9 cellular contexts compared by ENCODE assay signal in the genomic region with DNA sequence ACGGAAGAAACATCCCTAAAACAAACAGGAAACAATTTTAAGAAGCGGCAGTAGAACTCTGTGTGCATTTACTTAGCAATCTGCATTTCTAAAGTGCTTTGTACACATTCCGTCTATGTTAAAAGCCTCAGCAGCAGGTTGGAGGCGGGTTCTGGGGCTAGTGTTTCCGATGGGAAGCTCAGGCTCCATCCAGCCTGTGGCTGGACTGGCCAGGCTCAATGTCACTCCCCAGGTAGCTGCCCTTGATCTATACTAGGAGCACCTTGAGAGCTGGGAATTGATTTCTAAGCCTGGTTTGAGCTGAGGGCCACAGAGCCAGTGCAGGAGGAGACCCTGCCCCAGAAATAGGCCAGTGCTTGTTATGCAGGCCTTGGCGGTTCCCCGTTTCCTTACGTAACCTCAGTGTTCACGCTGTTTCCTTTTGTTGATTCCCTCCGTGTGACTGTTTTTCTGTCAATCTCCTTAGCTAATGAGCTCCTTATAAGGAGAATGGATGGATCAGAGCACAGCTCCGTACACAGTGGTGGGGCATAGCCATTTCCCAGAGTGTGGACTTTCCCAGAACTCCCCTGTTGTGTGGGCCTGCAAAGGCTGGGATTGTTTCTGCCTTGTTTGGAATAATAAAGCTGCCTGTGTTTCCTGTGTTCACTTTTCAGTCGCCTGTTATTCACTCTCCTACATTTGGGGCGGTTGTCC. TPM values are rescaled to one million over a fixed set of nuclear protein-coding genes. Genes with fewer than 3 reads are reported as not detected.
A peak's percentile ranks its signal among the peaks of the same experiment; 100 is the strongest.
DNase-seq lines count a peak whose midpoint lies in the region; ATAC-seq, FAIRE-seq and TF ChIP-seq lines count a peak whose summit lies in the region.
"Had no signal": no experiment of that assay in that cellular context is flagged by ENCODE, and none has a peak within 500 bp of the region (broad histone marks: within the 10 kb centered on the region; RNA-seq: fewer than 3 reads in every experiment).

No MANE protein-coding gene starts in this region.

- intact Hi-C loops in natural killer cell (cut with micrococcal nuclease): no loop called here

- peak overlapping the region; percentile 68 for H2AFZ ChIP-seq in astrocyte (ENCODE audit: low read depth, low read length)

- peak overlapping the region; percentile 63 for H3K4me2 ChIP-seq in astrocyte (ENCODE audit: low read length)

- peaks cover 4 to 7% of the 10 kb centered on the region in 2 donors for H3K4me1 Mint-ChIP-seq in natural killer cell treated with Interleukin-12 subunit alpha and Interleukin-12 subunit beta and Interleukin-15 and Interleukin-18, amount 100 ng/mL, for 72 hours (ENCODE audit: low read depth in 2 of 2)
- peaks cover 10% of the 10 kb centered on the region in 2 donors for H3K4me1 Mint-ChIP-seq in natural killer cell
- H3K4me1 Mint-ChIP-seq in astrocyte (ENCODE audit: low read depth, unreplicated experiment): peaks cover 25% of the 10 kb centered on the region

- H3K27me3 ChIP-seq in astrocyte (ENCODE audit: insufficient read depth, low read length) (no peaks in the 10 kb centered on the region), upper lobe of left lung (no peaks in the 10 kb centered on the region)

- H3K27ac Mint-ChIP-seq in natural killer cell treated with Interleukin-12 subunit alpha and Interleukin-12 subunit beta and Interleukin-15 and Interleukin-18, amount 100 ng/mL, for 72 hours: peak overlapping the region in 1 of 2 donors; percentile 53
- peak overlapping the region in 1 of 2 donors; percentile 45 for H3K27ac Mint-ChIP-seq in natural killer cell
- peak overlapping the region; percentile 91 for H3K27ac Mint-ChIP-seq in astrocyte (ENCODE audit: unreplicated experiment)
- H3K27ac Mint-ChIP-seq: T-helper 1 cell treated with Interleukin-12 subunit alpha and Interleukin-12 subunit beta and Interleukin-4 antibody, amounts not matched to agents 30 μg/mL and 1 μg/mL, for 36 hours had no signal

- H3K9me3 ChIP-seq in astrocyte (ENCODE audit: insufficient read depth, low read depth, low read length) (no peaks in the 10 kb centered on the region), upper lobe of left lung (no peaks in the 10 kb centered on the region)

- H3K9ac ChIP-seq in astrocyte (ENCODE audit: low read length): peak overlapping the region; percentile 60

- no peak for FAIRE-seq in astrocyte (lab: Jason Lieb, UNC)

- no peak for DNase-seq in natural killer cell treated with Interleukin-12 subunit alpha and Interleukin-12 subunit beta and Interleukin-15 and Interleukin-18, amount 100 ng/mL, for 72 hours (ENCODE audit: low spot score)
- DNase-seq in natural killer cell (no peak), astrocyte (ENCODE audit: low read depth) (no peak), kidney tubule cell (ENCODE audit: low spot score) (peak; percentile 32), upper lobe of left lung (peak in 1 of 2 donors; percentile 94), AML-193 (lab: John Stamatoyannopoulos, UW) (no peak), mucosa of gallbladder (ENCODE audit: low spot score) (no peak)

- no peaks in the 10 kb centered on the region for H3K36me3 ChIP-seq in astrocyte (ENCODE audit: insufficient read depth, low read length)
- H3K36me3 ChIP-seq in upper lobe of left lung: no peaks in the 10 kb centered on the region

- H3K36me3 Mint-ChIP-seq in natural killer cell treated with Interleukin-12 subunit alpha and Interleukin-12 subunit beta and Interleukin-15 and Interleukin-18, amount 100 ng/mL, for 72 hours: no peaks in the 10 kb centered on the region
- no peaks in the 10 kb centered on the region for H3K36me3 Mint-ChIP-seq in natural killer cell
- peaks cover 6% of the 10 kb centered on the region for H3K36me3 Mint-ChIP-seq in astrocyte (ENCODE audit: low read depth, unreplicated experiment)

- H3K27ac ChIP-seq in astrocyte (ENCODE audit: low read depth, low read length) (peak overlapping the region; percentile 49), upper lobe of left lung (peak overlapping the region; percentile 67 to 88 (median 84))

- peaks cover 87% of the 10 kb centered on the region for H3K79me2 ChIP-seq in astrocyte (ENCODE audit: insufficient read depth, low read length)

- ATAC-seq in natural killer cell treated with Interleukin-12 subunit alpha and Interleukin-12 subunit beta and Interleukin-15 and Interleukin-18, amount 100 ng/mL, for 72 hours: no peak
- no peak for ATAC-seq in natural killer cell
- peak; percentile 73 to 94 for ATAC-seq in upper lobe of left lung (ENCODE audit: low FRiP score in 2 of 2)
- no peak for ATAC-seq in GM21619 (IDR thresholded peaks at IDR 0.05; ENCODE audit: unreplicated experiment)

- TF ChIP-seq EP300 in upper lobe of left lung (IDR thresholded peaks at IDR 0.05): no peak

- peaks cover 8% of the 10 kb centered on the region for H4K20me1 ChIP-seq in astrocyte (ENCODE audit: insufficient read depth, low read length)

- TF ChIP-seq CTCF in natural killer cell (IDR thresholded peaks at IDR 0.05) (no peak), astrocyte (IDR thresholded peaks at IDR 0.05; ENCODE audit: insufficient read depth, low read depth, low read length) (no peak), upper lobe of left lung (IDR thresholded peaks at IDR 0.05) (no peak)

- H3K9me3 Mint-ChIP-seq in natural killer cell treated with Interleukin-12 subunit alpha and Interleukin-12 subunit beta and Interleukin-15 and Interleukin-18, amount 100 ng/mL, for 72 hours: no peaks in the 10 kb centered on the region
- H3K9me3 Mint-ChIP-seq in natural killer cell: no peaks in the 10 kb centered on the region
- no peaks in the 10 kb centered on the region for H3K9me3 Mint-ChIP-seq in astrocyte (ENCODE audit: unreplicated experiment)
- H3K9me3 Mint-ChIP-seq: T-helper 1 cell treated with Interleukin-12 subunit alpha and Interleukin-12 subunit beta and Interleukin-4 antibody, amounts not matched to agents 30 μg/mL and 1 μg/mL, for 36 hours had no signal

- TF ChIP-seq POLR2A in upper lobe of left lung (IDR thresholded peaks at IDR 0.05): peak in 1 of 4 donors; percentile 37

- H3K4me3 Mint-ChIP-seq in natural killer cell treated with Interleukin-12 subunit alpha and Interleukin-12 subunit beta and Interleukin-15 and Interleukin-18, amount 100 ng/mL, for 72 hours: peak overlapping the region; percentile 47
- H3K4me3 Mint-ChIP-seq in natural killer cell (no peak overlapping the region), astrocyte (ENCODE audit: unreplicated experiment) (peak overlapping the region; percentile 46)
- H3K4me3 Mint-ChIP-seq: T-helper 1 cell treated with Interleukin-12 subunit alpha and Interleukin-12 subunit beta and Interleukin-4 antibody, amounts not matched to agents 30 μg/mL and 1 μg/mL, for 36 hours had no signal

- H3K27me3 Mint-ChIP-seq in natural killer cell treated with Interleukin-12 subunit alpha and Interleukin-12 subunit beta and Interleukin-15 and Interleukin-18, amount 100 ng/mL, for 72 hours: peaks cover 16 to 23% of the 10 kb centered on the region in 2 donors
- H3K27me3 Mint-ChIP-seq in natural killer cell (ENCODE audit: low read depth in 2 of 2): peaks cover 8 to 9% of the 10 kb centered on the region in 2 donors
- no peaks in the 10 kb centered on the region for H3K27me3 Mint-ChIP-seq in astrocyte (ENCODE audit: low read depth, unreplicated experiment)

- WGBS in upper lobe of left lung, 2 donors: 35 to 42% methylated on average over 13 of the region's 13 CpGs

- H3K4me1 ChIP-seq in astrocyte (ENCODE audit: insufficient read depth, low read length): peaks cover 48% of the 10 kb centered on the region
- peaks cover 18 to 27% (median 25%) of the 10 kb centered on the region in 4 donors for H3K4me1 ChIP-seq in upper lobe of left lung

- H3K4me3 ChIP-seq in astrocyte (ENCODE audit: insufficient read depth, low read depth, low read length) (no peak overlapping the region), upper lobe of left lung (peak overlapping the region in 2 of 4 donors; percentile 1 to 27)

RNA-seq across cellular contexts. Expression of gene ADORA2B, which starts 21.4 kb away (rescaled TPM):
- 1 to 10 TPM in 1 of 2 donors, under 1 TPM in 1; 0.95 to 3.2 TPM for total RNA-seq in natural killer cell treated with Interleukin-12 subunit alpha and Interleukin-12 subunit beta and Interleukin-15 and Interleukin-18, amount 100 ng/mL, for 72 hours
- total RNA-seq in natural killer cell (under 1 TPM; 0.14 to 0.88 (median 0.41) TPM), astrocyte (4.0 and 5.5 TPM in 2 replicates), upper lobe of left lung (10 to 100 TPM in 3 of 6 donors, 1 to 10 TPM in 3; 4.2 to 18.8 (median 9.4) TPM), mucosa of gallbladder (0.72 TPM)

RNA-seq across cellular contexts. Expression of gene ZSWIM7, which starts 33.2 kb away (rescaled TPM):
- 10 to 100 TPM in 1 of 2 donors, 1 to 10 TPM in 1; 6.9 to 12.1 TPM for total RNA-seq in natural killer cell treated with Interleukin-12 subunit alpha and Interleukin-12 subunit beta and Interleukin-15 and Interleukin-18, amount 100 ng/mL, for 72 hours
- total RNA-seq in natural killer cell (10 to 100 TPM; 14.6 to 19.0 (median 16.3) TPM), astrocyte (19.0 and 21.5 TPM in 2 replicates), upper lobe of left lung (10 to 100 TPM; 20.8 to 30.7 (median 23.4) TPM), mucosa of gallbladder (23.5 TPM)

RNA-seq across cellular contexts. Expression of gene TTC19, which starts 33.3 kb away (rescaled TPM):
- 10 to 100 TPM; 26.3 to 33.3 TPM for total RNA-seq in natural killer cell treated with Interleukin-12 subunit alpha and Interleukin-12 subunit beta and Interleukin-15 and Interleukin-18, amount 100 ng/mL, for 72 hours
- total RNA-seq in natural killer cell: 10 to 100 TPM; 40.1 to 42.3 (median 40.2) TPM
- total RNA-seq in astrocyte: 21.9 and 25.7 TPM in 2 replicates
- 100 to 1,000 TPM in 3 of 6 donors, 10 to 100 TPM in 3; 33.2 to 229 (median 92.9) TPM for total RNA-seq in upper lobe of left lung
- 36.9 TPM for total RNA-seq in mucosa of gallbladder

Comparison
In these comparisons a context has a peak if more than half of its experiments do, and no peak if none do; other contexts are left out.
1. ATAC-seq: peak in upper lobe of left lung (2 of 2); none in natural killer cell treated with Interleukin-12 subunit alpha and Interleukin-12 subunit beta and Interleukin-15 and Interleukin-18, amount 100 ng/mL, for 72 hours (0 of 2), natural killer cell (0 of 3) and GM21619 (single experiment).